Comparison of ENCODE assay signal across 17 cellular contexts in the genomic region with DNA sequence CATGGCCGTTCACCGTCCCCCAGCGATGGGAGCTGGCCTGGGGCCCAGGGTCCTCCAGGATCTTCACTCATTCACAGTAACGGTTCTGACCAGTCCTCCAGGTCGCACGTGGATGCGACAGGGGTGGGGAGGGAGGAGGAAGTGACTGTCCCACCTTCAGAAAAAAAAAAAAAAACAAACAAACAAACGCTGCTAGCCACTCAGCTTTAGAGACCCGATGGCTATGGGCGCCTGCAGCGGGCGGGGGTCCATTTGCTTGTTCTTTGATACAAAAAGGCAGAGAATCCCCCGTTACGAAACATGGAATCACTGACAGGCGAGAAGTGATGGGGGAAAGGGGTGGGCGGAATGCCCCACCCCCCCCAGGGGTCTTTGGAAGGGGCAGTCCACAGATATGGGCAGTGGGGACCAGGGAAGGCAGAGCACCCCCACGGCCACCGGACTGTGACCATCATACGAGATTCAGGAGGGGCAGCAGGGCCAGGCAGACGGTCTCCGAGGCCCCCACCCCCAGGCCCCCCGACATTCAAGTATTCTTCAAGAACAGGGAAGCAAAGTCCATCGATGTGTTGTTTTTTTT. TPM values are rescaled to one million over a fixed set of nuclear protein-coding genes. Genes with fewer than 3 reads are reported as not detected.
DNase-seq lines count a peak whose midpoint lies in the region; ATAC-seq and TF ChIP-seq lines count a peak whose summit lies in the region.
"Had no signal": no experiment of that assay in that cellular context is flagged by ENCODE, and none has a peak within 500 bp of the region (broad histone marks: within the 10 kb centered on the region; RNA-seq: fewer than 3 reads in every experiment).

No MANE protein-coding gene starts in this region.

- peaks cover 0 to 25% of the 10 kb centered on the region in 2 donors for H3K36me3 Mint-ChIP-seq in CD4-positive, alpha-beta memory T cell
- peaks cover 3% of the 10 kb centered on the region for H3K36me3 Mint-ChIP-seq in brain

- H3K36me3 ChIP-seq in CD4-positive, alpha-beta memory T cell (ENCODE audit: insufficient read depth, low read length) = peaks cover 35% of the 10 kb centered on the region
- H3K36me3 ChIP-seq in HCT116 (ENCODE audit: control insufficient read depth in 1 of 2, insufficient read depth in 2 of 2, low read length in 2 of 2) = peaks cover 14 to 19% of the 10 kb centered on the region in 2 experiments; a peak in 2 of 4 replicates
- peaks cover 8 to 43% of the 10 kb centered on the region in 2 donors for H3K36me3 ChIP-seq in psoas muscle (ENCODE audit: insufficient read depth in 1 of 2, low read depth in 1 of 2)

- no peak overlapping the region for H3K27ac ChIP-seq in CD4-positive, alpha-beta memory T cell (ENCODE audit: low read depth, low read length)
- H3K27ac ChIP-seq in HCT116 (ENCODE audit: low read depth, low read length) = no peak overlapping the region
- H3K27ac ChIP-seq in psoas muscle = peak overlapping the region; percentile 98
- H3K27ac ChIP-seq: ascending aorta, suprapubic skin had no signal

- peaks cover 6 to 44% (median 21%) of the 10 kb centered on the region in 4 donors for H3K4me1 Mint-ChIP-seq in CD4-positive, alpha-beta memory T cell
- peaks cover 17% of the 10 kb centered on the region for H3K4me1 Mint-ChIP-seq in brain

- RAD21 ChIA-PET in HCT116 (lab: Charles Lee; ENCODE audit: low non-redundant PET in 1 of 2, low total read pairs in 2 of 2, uncharacterized antibody in 2 of 2, unreplicated experiment in 2 of 2) = no interaction called here

- CTCF ChIA-PET in CD4-positive, alpha-beta memory T cell (lab: Charles Lee; ENCODE audit: partially characterized antibody) = no interaction called here
- CTCF ChIA-PET in HCT116 (lab: Charles Lee) = no interaction called here

- no peak overlapping the region for H3K9ac ChIP-seq in HCT116 (ENCODE audit: low read length)

- 68 to 74% (median 69%) methylated on average over 23 of the region's 23 CpGs for WGBS in psoas muscle, 3 donors

- no peak overlapping the region for H3K4me2 ChIP-seq in HCT116 (ENCODE audit: low read length)

- TSS peak; percentile 38 for BruUV-seq in HCT116 (replicated peaks; lab: Mats Ljungman, UMichigan)

- POLR2A ChIA-PET in CD4-positive, alpha-beta memory T cell (lab: Charles Lee; ENCODE audit: partially characterized antibody) = interaction anchor here (1.2 to 8.4 kb wide), 2 partner anchors 12 to 18 kb away, joined by 4 to 124 read pairs; a partner anchor contains a TSS
- POLR2A ChIA-PET in HCT116 (lab: Charles Lee) = no interaction called here

- H3K4me3 Mint-ChIP-seq in CD4-positive, alpha-beta memory T cell = no peak overlapping the region
- no peak overlapping the region for H3K4me3 Mint-ChIP-seq in brain

- DNase-seq in CD4-positive, alpha-beta memory T cell = no peak
- DNase-seq in HCT116 (ENCODE audit: low read depth, low spot score) = no peak
- DNase-seq in psoas muscle = peak in 1 of 2 donors; percentile 62
- no peak for DNase-seq in omental fat pad (ENCODE audit: low spot score)
- no peak for DNase-seq in DMS 273 treated with DMSO at 0.1 percent for 48 hours (lab: John Stamatoyannopoulos, UW)
- no peak for DNase-seq in foreskin melanocyte
- DNase-seq: activated effector memory CD4-positive, alpha-beta T cell treated with Interleukin-2 at 50 U/mL for 16 hours; BE2C; cortex of kidney; DMS53; erythroblast; GOT3; NCI-H146 had no signal

- TF ChIP-seq RAD21 in HCT116 (IDR thresholded peaks at IDR 0.05; ENCODE audit: low read depth) = no peak

- no peaks in the 10 kb centered on the region for H3K9me3 Mint-ChIP-seq in CD4-positive, alpha-beta memory T cell
- peaks cover 0 to 16% (median 5%) of the 10 kb centered on the region in 5 experiments for H3K9me3 Mint-ChIP-seq in brain

- peaks cover 10% of the 10 kb centered on the region; the same call in 1 of the 2 replicates for H3K79me2 ChIP-seq in HCT116 (ENCODE audit: insufficient read depth, low read length)

- H3K27me3 Mint-ChIP-seq in CD4-positive, alpha-beta memory T cell = no peaks in the 10 kb centered on the region
- peaks cover 4% of the 10 kb centered on the region for H3K27me3 Mint-ChIP-seq in brain

- H3K27ac Mint-ChIP-seq in CD4-positive, alpha-beta memory T cell = peak overlapping the region in 4 of 7 donors; percentile 29 to 63 (median 38)
- H3K27ac Mint-ChIP-seq in brain = peak overlapping the region in 3 of 5 experiments; percentile 31 to 61 (median 41)

- no peaks in the 10 kb centered on the region for H3K27me3 ChIP-seq in CD4-positive, alpha-beta memory T cell (ENCODE audit: insufficient read depth, low read length)
- H3K27me3 ChIP-seq in HCT116 (ENCODE audit: insufficient read depth, low read length) (no peaks in the 10 kb centered on the region), psoas muscle (ENCODE audit: insufficient read depth in 3 of 3, low read length in 2 of 3) (no peaks in the 10 kb centered on the region)
- H3K27me3 ChIP-seq: ascending aorta, BE2C, suprapubic skin had no signal

- no peak overlapping the region for H2AFZ ChIP-seq in HCT116 (ENCODE audit: low read depth, low read length, poor library complexity, severe bottlenecking)

- intact Hi-C loops in CD4-positive, alpha-beta memory T cell (cut with micrococcal nuclease) = no loop called here
- intact Hi-C loops in HCT116 (cut with micrococcal nuclease) = no loop called here
- intact Hi-C loops in psoas muscle (cut with DNase I) = no loop called here

- H3K4me3 ChIP-seq in CD4-positive, alpha-beta memory T cell (ENCODE audit: low read length in 2 of 2) = no peak overlapping the region
- H3K4me3 ChIP-seq in HCT116 (replicated peaks in 1 of 2; ENCODE audit: low read depth in 1 of 2, low read length in 2 of 2) (no peak overlapping the region), psoas muscle (no peak overlapping the region)
- H3K4me3 ChIP-seq: ascending aorta, suprapubic skin had no signal

- no peaks in the 10 kb centered on the region for H4K20me1 ChIP-seq in HCT116 (ENCODE audit: insufficient read depth)

- no peak for TF ChIP-seq CTCF in HCT116 (IDR thresholded peaks at IDR 0.05 in 2 of 3, conservative IDR thresholded peaks at IDR 0.05 in 1 of 3; ENCODE audit: borderline replicate concordance in 1 of 3, insufficient read depth in 1 of 3, low read depth in 2 of 3, low read length in 2 of 3)
- TF ChIP-seq CTCF in brain (conservative IDR thresholded peaks at IDR 0.05) = no peak
- TF ChIP-seq CTCF in psoas muscle (IDR thresholded peaks at IDR 0.05) = no peak
- TF ChIP-seq CTCF in omental fat pad (IDR thresholded peaks at IDR 0.05) = no peak

- ATAC-seq in HCT116 (no peak), psoas muscle (no peak), omental fat pad (ENCODE audit: low FRiP score) (no peak), GM19023 (IDR thresholded peaks at IDR 0.05; ENCODE audit: unreplicated experiment) (no peak)

- TF ChIP-seq POLR2A in HCT116 (IDR thresholded peaks at IDR 0.05; ENCODE audit: borderline replicate concordance, extremely low read depth, insufficient read depth, insufficient read length) = no peak

- peaks cover 43% of the 10 kb centered on the region for H3K4me1 ChIP-seq in CD4-positive, alpha-beta memory T cell (ENCODE audit: insufficient read depth, low read length)
- H3K4me1 ChIP-seq in HCT116 (ENCODE audit: control insufficient read depth in 1 of 2, insufficient read depth in 2 of 2, low read length in 2 of 2) (peaks cover 36 to 50% of the 10 kb centered on the region in 2 experiments), psoas muscle (peaks cover 37% of the 10 kb centered on the region)

- H3K9me2 ChIP-seq in HCT116 (ENCODE audit: insufficient read depth) = no peaks in the 10 kb centered on the region

- no peaks in the 10 kb centered on the region for H3K9me3 ChIP-seq in CD4-positive, alpha-beta memory T cell (ENCODE audit: control insufficient read depth in 1 of 2, low read length in 2 of 2)
- H3K9me3 ChIP-seq in HCT116 (ENCODE audit: control insufficient read depth in 1 of 2, insufficient read depth in 1 of 2, low read depth in 1 of 2, low read length in 2 of 2) (peaks cover 0 to 11% of the 10 kb centered on the region in 2 experiments; a peak in 1 of 4 replicates), psoas muscle (peaks cover 8% of the 10 kb centered on the region)
- H3K9me3 ChIP-seq: BE2C had no signal

TF ChIP-seq in HCT116, 20 proteins besides CTCF, POLR2A, EP300 and RAD21 (continues in another document):
- no peak for TF ChIP-seq POLR2AphosphoS5 (IDR thresholded peaks at IDR 0.05; ENCODE audit: low read depth, low read length)

RNA-seq across cellular contexts. Expression of a gene that starts 13.3 kb away (rescaled TPM):
- 100 to 1,000 TPM; 194 to 195 TPM for total RNA-seq in CD4-positive, alpha-beta memory T cell
- 10 to 100 TPM; 24.1 to 63.9 TPM for polyA plus RNA-seq in CD4-positive, alpha-beta memory T cell
- 271 TPM for total RNA-seq in HCT116 (2021; ENCODE audit: unreplicated experiment)
- 225 and 297 TPM in 2 replicates for polyA plus RNA-seq in HCT116 (2012)
- polyA plus RNA-seq in brain (ENCODE audit: insufficient read depth, low read depth, low replicate concordance) = 64.7 TPM
- total RNA-seq in psoas muscle = 1,000 to 10,000 TPM in 2 of 4 donors, 100 to 1,000 TPM in 2; 793 to 2,795 (median 946) TPM
- polyA plus RNA-seq in psoas muscle = 1,000 to 10,000 TPM in 2 of 3 donors, 100 to 1,000 TPM in 1; 888 to 1,268 (median 1,190) TPM
- total RNA-seq in omental fat pad = 100 to 1,000 TPM; 133 to 232 (median 178) TPM

RNA-seq across cellular contexts. Expression of a gene that starts 22.3 kb away (rescaled TPM):
- total RNA-seq in CD4-positive, alpha-beta memory T cell = 10 to 100 TPM; 52.2 to 59.4 TPM
- polyA plus RNA-seq in CD4-positive, alpha-beta memory T cell = 1 to 10 TPM; 2.8 to 6.6 TPM
- 112 TPM for total RNA-seq in HCT116 (2021; ENCODE audit: unreplicated experiment)
- 136 and 158 TPM in 2 replicates for polyA plus RNA-seq in HCT116 (2012)
- polyA plus RNA-seq in brain (ENCODE audit: insufficient read depth, low read depth, low replicate concordance) = 195 TPM
- 10 to 100 TPM; 56.3 to 68.4 (median 61.9) TPM for total RNA-seq in psoas muscle
- polyA plus RNA-seq in psoas muscle = 10 to 100 TPM; 30.1 to 49.0 (median 36.6) TPM
- total RNA-seq in omental fat pad = 10 to 100 TPM; 37.1 to 58.3 (median 52.8) TPM

RNA-seq across cellular contexts. Expression of a gene that starts 58.4 kb away (rescaled TPM):
- total RNA-seq in CD4-positive, alpha-beta memory T cell = 100 to 1,000 TPM; 130 to 135 TPM
- 100 to 1,000 TPM in 1 of 2 donors, 10 to 100 TPM in 1; 29.6 to 114 TPM for polyA plus RNA-seq in CD4-positive, alpha-beta memory T cell
- 32.1 TPM for total RNA-seq in HCT116 (2021; ENCODE audit: unreplicated experiment)
- 39.3 and 39.8 TPM in 2 replicates for polyA plus RNA-seq in HCT116 (2012)
- polyA plus RNA-seq in brain (ENCODE audit: insufficient read depth, low read depth, low replicate concordance) = 40.1 TPM
- total RNA-seq in psoas muscle = 10 to 100 TPM in 3 of 4 donors, 1 to 10 TPM in 1; 9.9 to 19.8 (median 17.2) TPM
- polyA plus RNA-seq in psoas muscle = 10 to 100 TPM in 2 of 3 donors, 1 to 10 TPM in 1; 8.3 to 13.5 (median 11.3) TPM
- 10 to 100 TPM; 29.7 to 51.7 (median 44.8) TPM for total RNA-seq in omental fat pad

RNA-seq across cellular contexts. Expression of a gene that starts 58.9 kb away (rescaled TPM):
- 10 to 100 TPM; 18.6 to 22.1 TPM for total RNA-seq in CD4-positive, alpha-beta memory T cell
- 1 to 10 TPM in 1 of 2 donors, under 1 TPM in 1; 0.84 to 1.2 TPM for polyA plus RNA-seq in CD4-positive, alpha-beta memory T cell
- total RNA-seq in HCT116 (2021; ENCODE audit: unreplicated experiment) (6.1 TPM), psoas muscle (1 to 10 TPM in 3 of 4 donors, under 1 TPM in 1; 0.89 to 2.8 (median 1.4) TPM), omental fat pad (1 to 10 TPM; 3.7 to 5.5 (median 4.6) TPM)
- 6.7 and 12.8 TPM in 2 replicates for polyA plus RNA-seq in HCT116 (2012)
- polyA plus RNA-seq in brain (ENCODE audit: insufficient read depth, low read depth, low replicate concordance) (11.8 TPM), psoas muscle (1 to 10 TPM in 2 of 3 donors, under 1 TPM in 1; 0.69 to 3.0 (median 2.0) TPM)
- total RNA-seq: ascending aorta had no signal
